In the genomic region with DNA sequence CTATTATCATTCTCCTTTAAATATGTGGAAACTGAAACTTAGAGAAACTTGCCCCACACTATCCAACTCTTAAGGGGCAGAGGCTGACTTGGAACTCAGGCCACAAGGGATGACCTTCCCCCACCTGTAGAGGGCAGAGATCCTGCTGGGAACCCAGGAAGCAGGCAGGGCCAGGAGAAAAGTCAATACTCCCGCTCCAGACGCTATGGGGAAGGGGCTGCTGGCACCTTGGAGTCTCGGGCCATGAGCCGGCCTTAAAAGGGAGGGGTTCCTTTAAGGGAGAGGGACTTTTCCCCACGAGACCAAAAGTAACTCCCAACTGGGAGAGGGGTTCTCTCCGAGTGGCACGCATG, we compare ENCODE assay signal across 9 cellular contexts. TPM values are rescaled to one million over a fixed set of nuclear protein-coding genes. Genes with fewer than 3 reads are reported as not detected.
A peak's percentile ranks its signal among the peaks of the same experiment; 100 is the strongest.
DNase-seq lines count a peak whose midpoint lies in the region; ATAC-seq, FAIRE-seq and TF ChIP-seq lines count a peak whose summit lies in the region.
"Had no signal": no experiment of that assay in that cellular context is flagged by ENCODE, and none has a peak within 500 bp of the region (broad histone marks: within the 10 kb centered on the region; RNA-seq: fewer than 3 reads in every experiment).

No MANE protein-coding gene starts in this region.

- H3K9me3 ChIP-seq in HEK293 (ENCODE audit: control insufficient read depth, insufficient read depth, low read depth, low read length) (no peaks in the 10 kb centered on the region), astrocyte (ENCODE audit: insufficient read depth, low read depth, low read length) (no peaks in the 10 kb centered on the region), right lobe of liver (no peaks in the 10 kb centered on the region), tibial artery (no peaks in the 10 kb centered on the region)

- peak overlapping the region; percentile 96 for H3K4me2 ChIP-seq in astrocyte (ENCODE audit: low read length)

- H3K4me1 ChIP-seq in HEK293 (ENCODE audit: control insufficient read depth, insufficient read depth, low read length) (no peaks in the 10 kb centered on the region; the same call in 1 of the 2 replicates), astrocyte (ENCODE audit: insufficient read depth, low read length) (peaks cover 9% of the 10 kb centered on the region), right lobe of liver (peaks cover 0 to 5% (median 0%) of the 10 kb centered on the region in 4 donors), tibial artery (peaks cover 0 to 22% (median 10%) of the 10 kb centered on the region in 4 donors)

- POLR2A ChIA-PET in HEK293 (lab: Yijun Ruan, JAX), result no interaction called here

- DNase-seq in COLO668 (lab: John Stamatoyannopoulos, UW; ENCODE audit: unreplicated experiment), result peak; percentile 47
- no peak for DNase-seq in astrocyte (ENCODE audit: low read depth)
- DNase-seq in right lobe of liver, result peak; percentile 43 to 60 (median 51)
- no peak for DNase-seq in tibial artery
- no peak for DNase-seq in cerebellum (ENCODE audit: low spot score)
- no peak for DNase-seq in NCI-H1436 (lab: John Stamatoyannopoulos, UW)
- DNase-seq in MV-4-11 (lab: John Stamatoyannopoulos, UW), result no peak

- FAIRE-seq in astrocyte (lab: Jason Lieb, UNC), result no peak

- H4K20me1 ChIP-seq in astrocyte (ENCODE audit: insufficient read depth, low read length), result no peaks in the 10 kb centered on the region

- H2AFZ ChIP-seq in astrocyte (ENCODE audit: low read depth, low read length), result peak overlapping the region; percentile 92

- TF ChIP-seq CTCF in HEK293 (tag by site-specific recombination; IDR thresholded peaks at IDR 0.05) (peak; percentile 30; the same call in 1 of the 2 replicates), astrocyte (IDR thresholded peaks at IDR 0.05; ENCODE audit: insufficient read depth, low read depth, low read length) (no peak), right lobe of liver (IDR thresholded peaks at IDR 0.05) (peak; percentile 10 to 53 (median 44)), tibial artery (IDR thresholded peaks at IDR 0.05) (no peak)

- H3K27me3 Mint-ChIP-seq in astrocyte (ENCODE audit: low read depth, unreplicated experiment), result peaks cover 2% of the 10 kb centered on the region

- peaks cover 3% of the 10 kb centered on the region for H3K4me1 Mint-ChIP-seq in astrocyte (ENCODE audit: low read depth, unreplicated experiment)

- intact Hi-C loops in right lobe of liver (cut with DNase I) (no loop called here), tibial artery (cut with DNase I; ENCODE audit: low total_unique reads) (no loop called here)

- no peak for TF ChIP-seq POLR2A in right lobe of liver (IDR thresholded peaks at IDR 0.05)

- H3K27me3 ChIP-seq in astrocyte (ENCODE audit: insufficient read depth, low read length), result peaks cover 2% of the 10 kb centered on the region
- no peaks in the 10 kb centered on the region for H3K27me3 ChIP-seq in right lobe of liver
- no peaks in the 10 kb centered on the region for H3K27me3 ChIP-seq in tibial artery

- H3K36me3 ChIP-seq in HEK293 (ENCODE audit: control insufficient read depth in 2 of 2, insufficient read depth in 1 of 2, low read length in 2 of 2), result no peaks in the 10 kb centered on the region
- H3K36me3 ChIP-seq in astrocyte (ENCODE audit: insufficient read depth, low read length), result no peaks in the 10 kb centered on the region
- no peaks in the 10 kb centered on the region for H3K36me3 ChIP-seq in right lobe of liver
- no peaks in the 10 kb centered on the region for H3K36me3 ChIP-seq in tibial artery

- 0% methylated on average over 5 of the region's 7 CpGs for WGBS in right lobe of liver (ENCODE audit: insufficient coverage, low coverage, low lambda C conversion rate, missing lambda C conversion rate)

- H3K27ac Mint-ChIP-seq in astrocyte (ENCODE audit: unreplicated experiment), result peak overlapping the region; percentile 77

- CTCF ChIA-PET in HEK293 (lab: Yijun Ruan, JAX), result interaction anchor here (0.6 to 1.0 kb wide), 2 partner anchors 63 to 206 kb away, joined by 3 to 4 read pairs; no protein-coding TSS in a partner anchor

- H3K4me3 ChIP-seq in HEK293 (ENCODE audit: low read depth, low read length), result peak overlapping the region; percentile 74
- peak overlapping the region; percentile 59 for H3K4me3 ChIP-seq in astrocyte (ENCODE audit: insufficient read depth, low read depth, low read length)
- peak overlapping the region; percentile 67 to 91 (median 76) for H3K4me3 ChIP-seq in right lobe of liver
- H3K4me3 ChIP-seq in tibial artery, result peak overlapping the region; percentile 64 to 72

- H3K9me3 Mint-ChIP-seq in astrocyte (ENCODE audit: unreplicated experiment), result no peaks in the 10 kb centered on the region

- peak; percentile 69 to 72 (median 72) for ATAC-seq in right lobe of liver

- no peaks in the 10 kb centered on the region for H3K79me2 ChIP-seq in astrocyte (ENCODE audit: insufficient read depth, low read length)

- H3K27ac ChIP-seq in HEK293 (ENCODE audit: extremely low read depth, low read depth, low read length), result peak overlapping the region; percentile 58; the same call in 1 of the 2 replicates
- no peak overlapping the region for H3K27ac ChIP-seq in astrocyte (ENCODE audit: low read depth, low read length)
- peak overlapping the region; percentile 56 to 68 (median 57) for H3K27ac ChIP-seq in right lobe of liver
- peak overlapping the region; percentile 56 to 78 for H3K27ac ChIP-seq in tibial artery
- H3K27ac ChIP-seq: epithelial cell of prostate had no signal

- H3K36me3 Mint-ChIP-seq in astrocyte (ENCODE audit: low read depth, unreplicated experiment), result no peaks in the 10 kb centered on the region

- peak overlapping the region; percentile 96 for H3K4me3 Mint-ChIP-seq in astrocyte (ENCODE audit: unreplicated experiment)

- H3K9ac ChIP-seq in astrocyte (ENCODE audit: low read length), result peak overlapping the region; percentile 72

TF ChIP-seq in HEK293, 187 proteins besides CTCF, POLR2A, EP300 and RAD21 (continues in another document):
- TF ChIP-seq SCRT2 (tag by site-specific recombination; IDR thresholded peaks at IDR 0.05), result peak; percentile 67
- no peak for TF ChIP-seq ZNF530 (tag by site-specific recombination; IDR thresholded peaks at IDR 0.05; ENCODE audit: low read depth)
- no peak for TF ChIP-seq ZNF404 (tag by site-specific recombination; IDR thresholded peaks at IDR 0.05)
- TF ChIP-seq, protein P1, sequence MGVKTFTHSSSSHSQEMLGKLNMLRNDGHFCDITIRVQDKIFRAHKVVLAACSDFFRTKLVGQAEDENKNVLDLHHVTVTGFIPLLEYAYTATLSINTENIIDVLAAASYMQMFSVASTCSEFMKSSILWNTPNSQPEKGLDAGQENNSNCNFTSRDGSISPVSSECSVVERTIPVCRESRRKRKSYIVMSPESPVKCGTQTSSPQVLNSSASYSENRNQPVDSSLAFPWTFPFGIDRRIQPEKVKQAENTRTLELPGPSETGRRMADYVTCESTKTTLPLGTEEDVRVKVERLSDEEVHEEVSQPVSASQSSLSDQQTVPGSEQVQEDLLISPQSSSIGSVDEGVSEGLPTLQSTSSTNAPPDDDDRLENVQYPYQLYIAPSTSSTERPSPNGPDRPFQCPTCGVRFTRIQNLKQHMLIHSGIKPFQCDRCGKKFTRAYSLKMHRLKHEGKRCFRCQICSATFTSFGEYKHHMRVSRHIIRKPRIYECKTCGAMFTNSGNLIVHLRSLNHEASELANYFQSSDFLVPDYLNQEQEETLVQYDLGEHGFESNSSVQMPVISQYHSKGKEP (tag by site-specific recombination; IDR thresholded peaks at IDR 0.05), result no peak
- TF ChIP-seq ZNF843 (tag by site-specific recombination; IDR thresholded peaks at IDR 0.05), result no peak
- TF ChIP-seq, protein P2, sequence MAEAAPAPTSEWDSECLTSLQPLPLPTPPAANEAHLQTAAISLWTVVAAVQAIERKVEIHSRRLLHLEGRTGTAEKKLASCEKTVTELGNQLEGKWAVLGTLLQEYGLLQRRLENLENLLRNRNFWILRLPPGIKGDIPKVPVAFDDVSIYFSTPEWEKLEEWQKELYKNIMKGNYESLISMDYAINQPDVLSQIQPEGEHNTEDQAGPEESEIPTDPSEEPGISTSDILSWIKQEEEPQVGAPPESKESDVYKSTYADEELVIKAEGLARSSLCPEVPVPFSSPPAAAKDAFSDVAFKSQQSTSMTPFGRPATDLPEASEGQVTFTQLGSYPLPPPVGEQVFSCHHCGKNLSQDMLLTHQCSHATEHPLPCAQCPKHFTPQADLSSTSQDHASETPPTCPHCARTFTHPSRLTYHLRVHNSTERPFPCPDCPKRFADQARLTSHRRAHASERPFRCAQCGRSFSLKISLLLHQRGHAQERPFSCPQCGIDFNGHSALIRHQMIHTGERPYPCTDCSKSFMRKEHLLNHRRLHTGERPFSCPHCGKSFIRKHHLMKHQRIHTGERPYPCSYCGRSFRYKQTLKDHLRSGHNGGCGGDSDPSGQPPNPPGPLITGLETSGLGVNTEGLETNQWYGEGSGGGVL (tag by site-specific recombination; IDR thresholded peaks at IDR 0.05), result peak; percentile 36; the same call in 1 of the 2 replicates
- no peak for TF ChIP-seq ZNF654 (tag by site-specific recombination; IDR thresholded peaks at IDR 0.05; ENCODE audit: low read depth)
- no peak for TF ChIP-seq ZNF449 (tag by site-specific recombination; IDR thresholded peaks at IDR 0.05)
- peak; percentile 43; the same call in 1 of the 2 replicates for TF ChIP-seq ZBTB20 (tag by site-specific recombination; IDR thresholded peaks at IDR 0.05)
- no peak for TF ChIP-seq ZNF791 (tag by site-specific recombination; IDR thresholded peaks at IDR 0.05)
- TF ChIP-seq ZNF658 (tag by site-specific recombination; IDR thresholded peaks at IDR 0.05), result no peak
- no peak for TF ChIP-seq YY1 (tag by site-specific recombination; IDR thresholded peaks at IDR 0.05)
- peak; percentile 26; the same call in 1 of the 2 replicates for TF ChIP-seq IKZF3 (tag by site-specific recombination; IDR thresholded peaks at IDR 0.05)

RNA-seq across cellular contexts. Expression of gene ANO5, which starts 0.6 kb away (rescaled TPM):
- total RNA-seq in astrocyte (2.5 and 2.7 TPM in 2 replicates), right lobe of liver (1 to 10 TPM; 1.8 to 5.6 (median 4.6) TPM), cerebellum (9.8 TPM)

Comparison
In these comparisons a context has a peak if more than half of its experiments do, and no peak if none do; other contexts are left out.
1. DNase-seq: peak in COLO668 (single experiment) and right lobe of liver (3 of 3); none in astrocyte (single experiment), tibial artery (0 of 2), cerebellum (single experiment), NCI-H1436 (single experiment) and MV-4-11 (single experiment).
2. CTCF ChIP-seq: peak in HEK293 (single experiment) and right lobe of liver (4 of 4); none in astrocyte (single experiment) and tibial artery (0 of 2).
3. Peak in every context shown above with its lines, with median percentiles within 50 percentile points of each other: H3K4me3 ChIP-seq.